1 cellular context compared by ENCODE assay signal in genomic region chr14:24431569-24432258, GRCh38.
TF ChIP-seq lines count a peak whose summit lies in the region.

No MANE protein-coding gene starts in this region.

TF ChIP-seq in HepG2, 621 proteins besides CTCF, POLR2A, EP300 and RAD21 (continued from another document and continues in another):
- TF ChIP-seq, protein P1, sequence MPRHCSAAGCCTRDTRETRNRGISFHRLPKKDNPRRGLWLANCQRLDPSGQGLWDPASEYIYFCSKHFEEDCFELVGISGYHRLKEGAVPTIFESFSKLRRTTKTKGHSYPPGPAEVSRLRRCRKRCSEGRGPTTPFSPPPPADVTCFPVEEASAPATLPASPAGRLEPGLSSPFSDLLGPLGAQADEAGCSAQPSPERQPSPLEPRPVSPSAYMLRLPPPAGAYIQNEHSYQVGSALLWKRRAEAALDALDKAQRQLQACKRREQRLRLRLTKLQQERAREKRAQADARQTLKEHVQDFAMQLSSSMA (CRISPR knock-in tag; IDR thresholded peaks at IDR 0.05), result peak; percentile 92; the same call in 1 of the 2 replicates
- TF ChIP-seq DMTF1 (CRISPR knock-in tag; IDR thresholded peaks at IDR 0.05) (no peak), ZNF296 (CRISPR knock-in tag; conservative IDR thresholded peaks at IDR 0.05) (no peak), NFRKB (IDR thresholded peaks at IDR 0.05) (no peak), ZNF598 (CRISPR knock-in tag; IDR thresholded peaks at IDR 0.05; ENCODE audit: borderline replicate concordance) (no peak; the same call in 1 of the 2 replicates), ADNP (CRISPR knock-in tag; IDR thresholded peaks at IDR 0.05) (peak; percentile 63; the same call in 1 of the 2 replicates), ZNF121 (CRISPR knock-in tag; IDR thresholded peaks at IDR 0.05) (no peak), KMT2B (CRISPR knock-in tag; IDR thresholded peaks at IDR 0.05) (no peak), ZBTB42 (CRISPR knock-in tag; IDR thresholded peaks at IDR 0.05) (no peak), MYC (CRISPR knock-in tag; IDR thresholded peaks at IDR 0.05; ENCODE audit: borderline replicate concordance) (peak; percentile 53; the same call in 1 of the 2 replicates), GPN1 (CRISPR knock-in tag; IDR thresholded peaks at IDR 0.05; ENCODE audit: borderline replicate concordance) (no peak; the same call in 1 of the 2 replicates), ZNF720 (CRISPR knock-in tag; IDR thresholded peaks at IDR 0.05) (no peak), ZNF674 (CRISPR knock-in tag; IDR thresholded peaks at IDR 0.05; ENCODE audit: low read depth) (no peak), ZMAT5 (CRISPR knock-in tag; IDR thresholded peaks at IDR 0.05; ENCODE audit: borderline replicate concordance, low read depth) (no peak), MAFK (conservative IDR thresholded peaks at IDR 0.05 in 1 of 2, IDR thresholded peaks at IDR 0.05 in 1 of 2; ENCODE audit: low read length in 2 of 2) (no peak), ZSCAN22 (CRISPR knock-in tag; IDR thresholded peaks at IDR 0.05) (no peak), ZNF138 (CRISPR knock-in tag; IDR thresholded peaks at IDR 0.05; ENCODE audit: low read depth) (no peak), LCORL (IDR thresholded peaks at IDR 0.05) (no peak), LCORL (CRISPR knock-in tag; IDR thresholded peaks at IDR 0.05) (peak; percentile 98), ZIK1 (CRISPR knock-in tag; IDR thresholded peaks at IDR 0.05; ENCODE audit: borderline replicate concordance, low read depth) (no peak), ZNF883 (CRISPR knock-in tag; IDR thresholded peaks at IDR 0.05; ENCODE audit: not compliant biosample characterization) (no peak), BCLAF1 (IDR thresholded peaks at IDR 0.05) (no peak), ELF4 (CRISPR knock-in tag; IDR thresholded peaks at IDR 0.05; ENCODE audit: borderline replicate concordance) (no peak), KDM1A (CRISPR knock-in tag; IDR thresholded peaks at IDR 0.05) (peak; percentile 59; the same call in 1 of the 2 replicates), ZNF619 (CRISPR knock-in tag; IDR thresholded peaks at IDR 0.05) (peak; percentile 99), ERF (CRISPR knock-in tag; IDR thresholded peaks at IDR 0.05) (peak; percentile 83), ZNF12 (CRISPR knock-in tag; IDR thresholded peaks at IDR 0.05) (no peak; the same call in 1 of the 2 replicates), ZNF362 (CRISPR knock-in tag; IDR thresholded peaks at IDR 0.05; ENCODE audit: borderline replicate concordance) (peak; percentile 62; the same call in 1 of the 2 replicates), NR2F2 (IDR thresholded peaks at IDR 0.05; ENCODE audit: borderline replicate concordance, low read depth) (no peak), RNF2 (conservative IDR thresholded peaks at IDR 0.05; ENCODE audit: low read depth) (0 out of 2 replicates have a peak, but pooled peaks have one; percentile 34), ZNF124 (CRISPR knock-in tag; IDR thresholded peaks at IDR 0.05) (peak; percentile 80; the same call in 1 of the 2 replicates), TBP (CRISPR knock-in tag; IDR thresholded peaks at IDR 0.05) (no peak), PHF20 (CRISPR knock-in tag; IDR thresholded peaks at IDR 0.05) (no peak), RAD51 (IDR thresholded peaks at IDR 0.05; ENCODE audit: borderline replicate concordance) (no peak), ZNF18 (CRISPR knock-in tag; IDR thresholded peaks at IDR 0.05; ENCODE audit: insufficient replicate concordance) (no peak), ZNF10 (CRISPR knock-in tag; IDR thresholded peaks at IDR 0.05; ENCODE audit: borderline replicate concordance, low read depth) (no peak; the same call in 1 of the 2 replicates)
- TF ChIP-seq, protein P2, sequence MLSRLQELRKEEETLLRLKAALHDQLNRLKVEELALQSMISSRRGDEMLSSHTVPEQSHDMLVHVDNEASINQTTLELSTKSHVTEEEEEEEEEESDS (CRISPR knock-in tag; IDR thresholded peaks at IDR 0.05; ENCODE audit: borderline replicate concordance), result no peak
- TF ChIP-seq, protein P3, sequence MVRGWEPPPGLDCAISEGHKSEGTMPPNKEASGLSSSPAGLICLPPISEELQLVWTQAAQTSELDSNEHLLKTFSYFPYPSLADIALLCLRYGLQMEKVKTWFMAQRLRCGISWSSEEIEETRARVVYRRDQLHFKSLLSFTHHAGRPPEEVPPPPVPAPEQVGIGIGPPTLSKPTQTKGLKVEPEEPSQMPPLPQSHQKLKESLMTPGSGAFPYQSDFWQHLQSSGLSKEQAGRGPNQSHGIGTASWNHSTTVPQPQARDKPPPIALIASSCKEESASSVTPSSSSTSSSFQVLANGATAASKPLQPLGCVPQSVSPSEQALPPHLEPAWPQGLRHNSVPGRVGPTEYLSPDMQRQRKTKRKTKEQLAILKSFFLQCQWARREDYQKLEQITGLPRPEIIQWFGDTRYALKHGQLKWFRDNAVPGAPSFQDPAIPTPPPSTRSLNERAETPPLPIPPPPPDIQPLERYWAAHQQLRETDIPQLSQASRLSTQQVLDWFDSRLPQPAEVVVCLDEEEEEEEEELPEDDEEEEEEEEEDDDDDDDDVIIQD (CRISPR knock-in tag; IDR thresholded peaks at IDR 0.05; ENCODE audit: low read depth), result peak; percentile 73; the same call in 1 of the 2 replicates
- TF ChIP-seq, protein P4, sequence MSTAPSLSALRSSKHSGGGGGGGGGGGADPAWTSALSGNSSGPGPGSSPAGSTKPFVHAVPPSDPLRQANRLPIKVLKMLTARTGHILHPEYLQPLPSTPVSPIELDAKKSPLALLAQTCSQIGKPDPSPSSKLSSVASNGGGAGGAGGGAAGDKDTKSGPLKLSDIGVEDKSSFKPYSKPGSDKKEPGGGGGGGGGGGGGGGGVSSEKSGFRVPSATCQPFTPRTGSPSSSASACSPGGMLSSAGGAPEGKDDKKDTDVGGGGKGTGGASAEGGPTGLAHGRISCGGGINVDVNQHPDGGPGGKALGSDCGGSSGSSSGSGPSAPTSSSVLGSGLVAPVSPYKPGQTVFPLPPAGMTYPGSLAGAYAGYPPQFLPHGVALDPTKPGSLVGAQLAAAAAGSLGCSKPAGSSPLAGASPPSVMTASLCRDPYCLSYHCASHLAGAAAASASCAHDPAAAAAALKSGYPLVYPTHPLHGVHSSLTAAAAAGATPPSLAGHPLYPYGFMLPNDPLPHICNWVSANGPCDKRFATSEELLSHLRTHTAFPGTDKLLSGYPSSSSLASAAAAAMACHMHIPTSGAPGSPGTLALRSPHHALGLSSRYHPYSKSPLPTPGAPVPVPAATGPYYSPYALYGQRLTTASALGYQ (CRISPR knock-in tag; IDR thresholded peaks at IDR 0.05), result no peak
- TF ChIP-seq, protein P5, sequence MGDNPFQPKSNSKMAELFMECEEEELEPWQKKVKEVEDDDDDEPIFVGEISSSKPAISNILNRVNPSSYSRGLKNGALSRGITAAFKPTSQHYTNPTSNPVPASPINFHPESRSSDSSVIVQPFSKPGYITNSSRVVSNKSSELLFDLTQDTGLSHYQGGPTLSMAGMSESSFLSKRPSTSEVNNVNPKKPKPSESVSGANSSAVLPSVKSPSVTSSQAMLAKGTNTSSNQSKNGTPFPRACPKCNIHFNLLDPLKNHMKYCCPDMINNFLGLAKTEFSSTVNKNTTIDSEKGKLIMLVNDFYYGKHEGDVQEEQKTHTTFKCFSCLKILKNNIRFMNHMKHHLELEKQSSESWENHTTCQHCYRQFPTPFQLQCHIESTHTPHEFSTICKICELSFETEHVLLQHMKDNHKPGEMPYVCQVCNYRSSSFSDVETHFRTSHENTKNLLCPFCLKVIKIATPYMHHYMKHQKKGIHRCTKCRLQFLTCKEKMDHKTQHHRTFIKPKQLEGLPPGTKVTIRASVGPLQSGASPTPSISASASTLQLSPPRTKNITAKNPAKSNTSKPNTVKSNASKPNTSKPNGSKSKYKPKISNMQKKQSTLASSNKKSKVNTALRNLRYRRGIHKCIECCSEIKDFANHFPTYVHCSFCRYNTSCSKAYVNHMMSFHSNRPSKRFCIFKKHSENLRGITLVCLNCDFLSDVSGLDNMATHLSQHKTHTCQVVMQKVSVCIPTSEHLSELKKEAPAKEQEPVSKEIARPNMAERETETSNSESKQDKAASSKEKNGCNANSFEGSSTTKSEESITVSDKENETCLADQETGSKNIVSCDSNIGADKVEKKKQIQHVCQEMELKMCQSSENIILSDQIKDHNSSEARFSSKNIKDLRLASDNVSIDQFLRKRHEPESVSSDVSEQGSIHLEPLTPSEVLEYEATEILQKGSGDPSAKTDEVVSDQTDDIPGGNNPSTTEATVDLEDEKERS (CRISPR knock-in tag; IDR thresholded peaks at IDR 0.05), result no peak
- TF ChIP-seq, protein P6, sequence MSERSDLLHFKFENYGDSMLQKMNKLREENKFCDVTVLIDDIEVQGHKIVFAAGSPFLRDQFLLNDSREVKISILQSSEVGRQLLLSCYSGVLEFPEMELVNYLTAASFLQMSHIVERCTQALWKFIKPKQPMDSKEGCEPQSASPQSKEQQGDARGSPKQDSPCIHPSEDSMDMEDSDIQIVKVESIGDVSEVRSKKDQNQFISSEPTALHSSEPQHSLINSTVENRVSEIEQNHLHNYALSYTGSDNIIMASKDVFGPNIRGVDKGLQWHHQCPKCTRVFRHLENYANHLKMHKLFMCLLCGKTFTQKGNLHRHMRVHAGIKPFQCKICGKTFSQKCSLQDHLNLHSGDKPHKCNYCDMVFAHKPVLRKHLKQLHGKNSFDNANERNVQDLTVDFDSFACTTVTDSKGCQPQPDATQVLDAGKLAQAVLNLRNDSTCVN (CRISPR knock-in tag; IDR thresholded peaks at IDR 0.05; ENCODE audit: borderline replicate concordance), result 0 out of 2 replicates have a peak, but pooled peaks have one; percentile 73
- TF ChIP-seq, protein P7, sequence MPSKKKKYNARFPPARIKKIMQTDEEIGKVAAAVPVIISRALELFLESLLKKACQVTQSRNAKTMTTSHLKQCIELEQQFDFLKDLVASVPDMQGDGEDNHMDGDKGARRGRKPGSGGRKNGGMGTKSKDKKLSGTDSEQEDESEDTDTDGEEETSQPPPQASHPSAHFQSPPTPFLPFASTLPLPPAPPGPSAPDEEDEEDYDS (CRISPR knock-in tag; IDR thresholded peaks at IDR 0.05), result peak; percentile 71
- TF ChIP-seq, protein P8, sequence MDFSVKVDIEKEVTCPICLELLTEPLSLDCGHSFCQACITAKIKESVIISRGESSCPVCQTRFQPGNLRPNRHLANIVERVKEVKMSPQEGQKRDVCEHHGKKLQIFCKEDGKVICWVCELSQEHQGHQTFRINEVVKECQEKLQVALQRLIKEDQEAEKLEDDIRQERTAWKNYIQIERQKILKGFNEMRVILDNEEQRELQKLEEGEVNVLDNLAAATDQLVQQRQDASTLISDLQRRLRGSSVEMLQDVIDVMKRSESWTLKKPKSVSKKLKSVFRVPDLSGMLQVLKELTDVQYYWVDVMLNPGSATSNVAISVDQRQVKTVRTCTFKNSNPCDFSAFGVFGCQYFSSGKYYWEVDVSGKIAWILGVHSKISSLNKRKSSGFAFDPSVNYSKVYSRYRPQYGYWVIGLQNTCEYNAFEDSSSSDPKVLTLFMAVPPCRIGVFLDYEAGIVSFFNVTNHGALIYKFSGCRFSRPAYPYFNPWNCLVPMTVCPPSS (IDR thresholded peaks at IDR 0.05), result no peak; the same call in 1 of the 2 replicates
